9 cellular contexts compared by ENCODE assay signal in the genomic region with DNA sequence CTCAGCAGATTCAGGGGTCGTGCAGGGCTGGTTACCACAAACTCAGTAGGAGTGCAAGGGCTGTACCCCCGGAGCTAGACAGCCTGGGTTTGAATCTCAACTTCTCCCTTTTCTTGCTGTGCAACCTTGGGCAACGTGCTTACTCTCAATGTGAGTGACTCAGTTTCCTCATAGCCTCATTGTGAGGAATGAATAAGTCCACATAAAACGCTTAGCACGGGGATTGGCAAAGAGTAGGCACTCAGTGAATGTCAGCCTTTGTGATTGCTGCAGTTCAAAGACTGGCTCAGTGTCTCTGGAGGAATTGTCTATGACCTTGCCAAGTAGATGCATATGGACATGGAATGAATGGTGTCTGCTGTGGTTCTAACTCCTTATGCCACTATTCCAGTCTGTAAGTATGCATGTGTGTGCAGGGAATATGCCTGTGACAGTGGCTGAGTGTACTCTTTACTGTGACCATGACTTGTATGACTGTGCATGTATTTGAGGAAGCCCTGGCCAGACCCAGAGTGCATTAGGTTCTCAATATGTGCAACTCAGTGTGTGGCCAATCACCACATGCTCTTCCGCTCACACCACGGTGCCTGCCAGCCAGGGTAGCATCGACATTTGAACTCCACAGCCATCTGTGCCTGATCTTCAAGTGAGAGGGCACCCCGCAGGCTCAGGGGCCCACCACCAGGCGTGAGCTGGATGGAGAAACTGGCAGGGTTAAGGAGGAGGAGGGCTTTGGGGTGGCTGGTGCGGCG. TPM values are rescaled to one million over a fixed set of nuclear protein-coding genes. Genes with fewer than 3 reads are reported as not detected.
DNase-seq lines count a peak whose midpoint lies in the region; ATAC-seq and TF ChIP-seq lines count a peak whose summit lies in the region.
"Had no signal": no experiment of that assay in that cellular context is flagged by ENCODE, and none has a peak within 500 bp of the region (broad histone marks: within the 10 kb centered on the region; RNA-seq: fewer than 3 reads in every experiment).

No MANE protein-coding gene starts in this region.

- CTCF ChIA-PET in Panc1 (lab: Charles Lee) = interaction anchor here (0.6 to 0.7 kb wide), 3 partner anchors 25 to 1202 kb away, joined by 4 to 6 read pairs (median 4); no protein-coding TSS in a partner anchor

- H3K4me3 ChIP-seq in GM12865 (ENCODE audit: low read depth, low read length) = peak overlapping the region; percentile 55
- H3K4me3 ChIP-seq in Panc1 (ENCODE audit: low read depth in 2 of 2, low read length in 2 of 2) = peak overlapping the region; percentile 63 to 65
- peak overlapping the region; percentile 55 for H3K4me3 ChIP-seq in choroid plexus epithelial cell (ENCODE audit: low read depth, low read length)
- peak overlapping the region; percentile 56 for H3K4me3 ChIP-seq in thymus (ENCODE audit: low read length)

- peak overlapping the region; percentile 79 for H3K27ac ChIP-seq in Panc1 (ENCODE audit: low read length)
- H3K27ac ChIP-seq in thymus (ENCODE audit: low read depth) = peak overlapping the region; percentile 85

- POLR2A ChIA-PET in Panc1 (lab: Charles Lee) = interaction anchor here (0.6 kb wide), 2 partner anchors 63 to 370 kb away, joined by 6 to 10 read pairs; no protein-coding TSS in a partner anchor

- 69% methylated on average over 12 of the region's 12 CpGs for WGBS in thymus

- no peak for ATAC-seq in Panc1
- no peak for ATAC-seq in HG02798 (IDR thresholded peaks at IDR 0.05; ENCODE audit: poor library complexity, unreplicated experiment)
- ATAC-seq in GM19452 (IDR thresholded peaks at IDR 0.05; ENCODE audit: unreplicated experiment) = no peak

- H3K9me3 ChIP-seq in Panc1 (ENCODE audit: control insufficient read depth, insufficient read depth, low read depth, low read length) (no peaks in the 10 kb centered on the region), thymus (ENCODE audit: control insufficient read depth) (no peaks in the 10 kb centered on the region)

- peaks cover 4% of the 10 kb centered on the region for H3K4me1 ChIP-seq in Panc1 (ENCODE audit: control insufficient read depth, insufficient read depth, low read length)
- H3K4me1 ChIP-seq in thymus (ENCODE audit: control insufficient read depth, insufficient read depth, low read length) = peaks cover 12% of the 10 kb centered on the region

- TSS peak; percentile 80 for BruUV-seq in Panc1 (replicated peaks; lab: Mats Ljungman, UMichigan)

- in situ Hi-C loops in Panc1 (cut with HindIII; ENCODE audit: low pct_unique_long_range_greater_than_20kb, low sequenced_read_pairs) = no loop called here

- TF ChIP-seq CTCF in GM12865 (IDR thresholded peaks at IDR 0.05; ENCODE audit: insufficient read depth, low read depth, low read length, missing control alignments) = no peak
- TF ChIP-seq CTCF in Panc1 (IDR thresholded peaks at IDR 0.05) = no peak
- TF ChIP-seq CTCF in choroid plexus epithelial cell (conservative IDR thresholded peaks at IDR 0.05; ENCODE audit: low read depth, low read length) = no peak

- H3K36me3 ChIP-seq in Panc1 (ENCODE audit: control insufficient read depth, insufficient read depth, low read length) (no peaks in the 10 kb centered on the region), thymus (ENCODE audit: control insufficient read depth, insufficient read depth) (no peaks in the 10 kb centered on the region)

- intact Hi-C loops in Panc1 (cut with micrococcal nuclease; ENCODE audit: unreplicated experiment) = no loop called here

- DNase-seq in GM12865 (ENCODE audit: low read depth) (peak; percentile 45), Panc1 (ENCODE audit: low read depth, low spot score) (no peak), choroid plexus epithelial cell (ENCODE audit: low read depth) (peak; percentile 35), lung microvascular endothelial cell (ENCODE audit: low read depth in 2 of 2) (peak; percentile 48 to 73)
- DNase-seq in activated CD4-positive, alpha-beta T cell treated with anti-CD3 and anti-CD28 coated beads for 4 hours = no peak

- H3K27me3 ChIP-seq in Panc1 (ENCODE audit: control insufficient read depth, insufficient read depth, low read length) = no peaks in the 10 kb centered on the region
- no peaks in the 10 kb centered on the region for H3K27me3 ChIP-seq in thymus (ENCODE audit: control insufficient read depth, insufficient read depth)

RNA-seq across cellular contexts. Expression of a gene that starts 0.9 kb away (rescaled TPM):
- 3.9 TPM for total RNA-seq in Panc1 (2021; ENCODE audit: unreplicated experiment)
- 3.4 TPM for polyA plus RNA-seq in Panc1 (2012; ENCODE audit: insufficient read length)
- 12.9 and 26.2 TPM in 2 replicates for total RNA-seq in lung microvascular endothelial cell
- 2.5 TPM for polyA plus RNA-seq in thymus

RNA-seq across cellular contexts. Expression of a gene that starts 0.9 kb away (rescaled TPM):
- 7.2 TPM for total RNA-seq in Panc1 (2021; ENCODE audit: unreplicated experiment)
- polyA plus RNA-seq in Panc1 (2012; ENCODE audit: insufficient read length) = 5.5 TPM
- 3.1 and 3.6 TPM in 2 replicates for total RNA-seq in lung microvascular endothelial cell
- 23.7 TPM for polyA plus RNA-seq in thymus

RNA-seq across cellular contexts. Expression of a gene that starts 3.3 kb away (rescaled TPM):
- total RNA-seq in Panc1 (2021; ENCODE audit: unreplicated experiment) = 0.18 TPM
- polyA plus RNA-seq in Panc1 (2012; ENCODE audit: insufficient read length) = 0.24 TPM
- total RNA-seq in lung microvascular endothelial cell = 3.1 and 5.8 TPM in 2 replicates
- 1.8 TPM for polyA plus RNA-seq in thymus

RNA-seq across cellular contexts. Expression of a gene that starts 7.9 kb away (rescaled TPM):
- total RNA-seq in Panc1 (2021; ENCODE audit: unreplicated experiment) (111 TPM), lung microvascular endothelial cell (78.7 and 104 TPM in 2 replicates)
- 113 TPM for polyA plus RNA-seq in Panc1 (2012; ENCODE audit: insufficient read length)
- 52.3 TPM for polyA plus RNA-seq in thymus

RNA-seq across cellular contexts. Expression of a gene that starts 21.2 kb away (rescaled TPM):
- total RNA-seq in Panc1 (2021; ENCODE audit: unreplicated experiment) (not detected), lung microvascular endothelial cell (not detected in 2 replicates)
- polyA plus RNA-seq in Panc1 (2012; ENCODE audit: insufficient read length) = not detected
- 0.11 TPM for polyA plus RNA-seq in thymus
- total RNA-seq: activated CD8-positive, alpha-beta memory T cell treated with anti-CD3 and anti-CD28 coated beads for 36 hours had no signal

Comparison
In these comparisons a context has a peak if more than half of its experiments do, and no peak if none do; other contexts are left out.
1. DNase-seq: peak in GM12865 (single experiment), choroid plexus epithelial cell (single experiment) and lung microvascular endothelial cell (2 of 2); none in Panc1 (single experiment) and activated CD4-positive, alpha-beta T cell treated with anti-CD3 and anti-CD28 coated beads for 4 hours (0 of 2).
2. Peak in every context shown above with its lines, with median percentiles within 50 percentile points of each other: H3K4me3 ChIP-seq.